ENCODE assay signal across 12 cellular contexts in genomic region chr3:171846594-171846993, GRCh38. TPM values are rescaled to one million over a fixed set of nuclear protein-coding genes. Genes with fewer than 3 reads are reported as not detected.
DNase-seq lines count a peak whose midpoint lies in the region; ATAC-seq and TF ChIP-seq lines count a peak whose summit lies in the region.
"Had no signal": no experiment of that assay in that cellular context is flagged by ENCODE, and none has a peak within 500 bp of the region (broad histone marks: within the 10 kb centered on the region; RNA-seq: fewer than 3 reads in every experiment).

No MANE protein-coding gene starts in this region.

- peaks cover 3% of the 10 kb centered on the region for H3K9me3 Mint-ChIP-seq in activated naive CD8-positive, alpha-beta T cell treated with anti-CD3 and anti-CD28 coated beads, Interleukin-2, amount 10 ng/mL, durations not matched to agents 7 days and 5 days
- H3K9me3 Mint-ChIP-seq: naive thymus-derived CD8-positive, alpha-beta T cell had no signal

- H3K27me3 Mint-ChIP-seq in activated naive CD8-positive, alpha-beta T cell treated with anti-CD3 and anti-CD28 coated beads, Interleukin-2, amount 10 ng/mL, durations not matched to agents 7 days and 5 days = peaks cover 16% of the 10 kb centered on the region

- no peak overlapping the region for H3K4me3 ChIP-seq in GM06990 (replicated peaks; ENCODE audit: low read depth, low read length)

- H3K4me1 Mint-ChIP-seq in activated naive CD8-positive, alpha-beta T cell treated with anti-CD3 and anti-CD28 coated beads, Interleukin-2, amount 10 ng/mL, durations not matched to agents 7 days and 5 days = peaks cover 14% of the 10 kb centered on the region

- no peaks in the 10 kb centered on the region for H3K36me3 ChIP-seq in GM06990 (ENCODE audit: control insufficient read depth, insufficient read depth, low read length)

- peak overlapping the region; percentile 11 for H3K4me3 Mint-ChIP-seq in activated naive CD8-positive, alpha-beta T cell treated with anti-CD3 and anti-CD28 coated beads, Interleukin-2, amount 10 ng/mL, durations not matched to agents 7 days and 5 days
- H3K4me3 Mint-ChIP-seq: naive thymus-derived CD8-positive, alpha-beta T cell had no signal

- no peaks in the 10 kb centered on the region for H3K27me3 ChIP-seq in GM06990 (replicated peaks; ENCODE audit: control insufficient read depth, insufficient read depth, low read length)

- peak overlapping the region; percentile 32 for H3K27ac Mint-ChIP-seq in activated naive CD8-positive, alpha-beta T cell treated with anti-CD3 and anti-CD28 coated beads, Interleukin-2, amount 10 ng/mL, durations not matched to agents 7 days and 5 days
- H3K27ac Mint-ChIP-seq: naive thymus-derived CD8-positive, alpha-beta T cell had no signal

- peak; percentile 24 for DNase-seq in GM06990 (ENCODE audit: extremely low read depth, insufficient read length)
- no peak for DNase-seq in activated naive CD8-positive, alpha-beta T cell treated with anti-CD3 and anti-CD28 coated beads, Interleukin-2, amount 10 ng/mL, durations not matched to agents 7 days and 5 days
- no peak for DNase-seq in NK-92 treated with Interleukin-12 subunit alpha and Interleukin-12 subunit beta, amount 100 ng/mL, for 24 hours (lab: John Stamatoyannopoulos, UW)
- DNase-seq in AML-193 (lab: John Stamatoyannopoulos, UW) = no peak
- DNase-seq in HK-2 (ENCODE audit: unreplicated experiment) = no peak
- no peak for DNase-seq in NCI-H187 treated with DMSO at 0.1 percent for 48 hours (lab: John Stamatoyannopoulos, UW)
- DNase-seq: naive thymus-derived CD8-positive, alpha-beta T cell; NCI-H187; stimulated activated CD8-positive, alpha-beta memory T cell treated with anti-CD3 and anti-CD28 coated beads, Interleukin-4, amount 100 ng/mL, for 48 hours had no signal

- POLR2A ChIA-PET in activated naive CD8-positive, alpha-beta T cell treated with anti-CD3 and anti-CD28 coated beads, Interleukin-2, amount 10 ng/mL, durations not matched to agents 7 days and 5 days (lab: Charles Lee) = no interaction called here

- peak; percentile 95 for ATAC-seq in GM19455 (IDR thresholded peaks at IDR 0.05; ENCODE audit: unreplicated experiment)
- ATAC-seq in HG03108 (IDR thresholded peaks at IDR 0.05; ENCODE audit: unreplicated experiment) = peak; percentile 98
- peak; percentile 98 for ATAC-seq in activated naive CD8-positive, alpha-beta T cell treated with anti-CD3 and anti-CD28 coated beads, Interleukin-2, amount 10 ng/mL, durations not matched to agents 7 days and 5 days (ENCODE audit: low read depth)

- TF ChIP-seq CTCF in GM06990 (IDR thresholded peaks at IDR 0.05; ENCODE audit: insufficient read depth, low read length, poor library complexity, severe bottlenecking) = no peak

- peaks cover 7% of the 10 kb centered on the region for H3K36me3 Mint-ChIP-seq in activated naive CD8-positive, alpha-beta T cell treated with anti-CD3 and anti-CD28 coated beads, Interleukin-2, amount 10 ng/mL, durations not matched to agents 7 days and 5 days
- H3K36me3 Mint-ChIP-seq: naive thymus-derived CD8-positive, alpha-beta T cell had no signal

RNA-seq across cellular contexts. Expression of gene TMEM212, which starts 3.4 kb away (rescaled TPM):
- not detected for total RNA-seq in activated naive CD8-positive, alpha-beta T cell treated with anti-CD3 and anti-CD28 coated beads, Interleukin-2, amount 10 ng/mL, durations not matched to agents 7 days and 5 days
- total RNA-seq: G401; naive thymus-derived CD8-positive, alpha-beta T cell had no signal

RNA-seq across cellular contexts. Expression of gene PLD1, which starts 36.3 kb away (rescaled TPM):
- 1 to 10 TPM; 1.0 to 1.7 TPM for total RNA-seq in activated naive CD8-positive, alpha-beta T cell treated with anti-CD3 and anti-CD28 coated beads, Interleukin-2, amount 10 ng/mL, durations not matched to agents 7 days and 5 days
- total RNA-seq: G401 had no signal
